ENCODE assay signal across 21 cellular contexts in the genomic region with DNA sequence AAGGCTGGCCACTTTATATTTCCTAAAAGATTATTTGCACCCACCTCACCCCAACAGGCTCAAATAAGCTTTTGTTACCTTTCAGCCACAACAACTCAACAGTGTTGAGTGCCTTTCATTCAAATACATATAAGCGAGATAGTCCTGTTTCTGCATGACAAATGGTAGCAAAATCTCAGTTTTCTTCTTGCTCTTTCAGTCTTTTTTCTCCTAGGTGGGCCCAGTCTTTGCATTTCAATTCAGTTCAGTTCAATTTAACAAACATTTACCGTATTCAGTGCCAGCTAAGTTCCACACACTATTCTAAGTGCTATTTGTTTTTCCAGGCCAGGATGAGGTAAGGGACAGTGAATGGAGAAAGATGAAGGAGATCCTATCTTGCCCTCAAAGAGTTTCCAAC.
"Had no signal": no experiment of that assay in that cellular context is flagged by ENCODE, and none has a peak within 500 bp of the region (broad histone marks: within the 10 kb centered on the region; RNA-seq: fewer than 3 reads in every experiment).

No MANE protein-coding gene starts in this region.

- H3K27ac Mint-ChIP-seq: memory B cell; natural killer cell treated with Interleukin-12 subunit alpha and Interleukin-12 subunit beta and Interleukin-15 and Interleukin-18, amount 100 ng/mL, for 72 hours; progenitor cell of endocrine pancreas; type B pancreatic cell had no signal

- H3K4me1 ChIP-seq: gastrocnemius medialis, lower lobe of right lung, pancreas, uterus had no signal

- H3K27me3 Mint-ChIP-seq: memory B cell; natural killer cell treated with Interleukin-12 subunit alpha and Interleukin-12 subunit beta and Interleukin-15 and Interleukin-18, amount 100 ng/mL, for 72 hours had no signal

- H3K27me3 ChIP-seq: dorsolateral prefrontal cortex, gastrocnemius medialis, heart right ventricle, pancreas, uterus had no signal

- DNase-seq: cortex of kidney; dorsolateral prefrontal cortex; effector CD8-positive, alpha-beta T cell; gastrocnemius medialis; heart right ventricle; islet precursor cell; left ventricle myocardium inferior; lower lobe of right lung; midbrain; occipital lobe; pancreas; right cardiac atrium; small intestine; stimulated activated CD4-positive, alpha-beta T cell treated with anti-CD3 and anti-CD28 coated beads, Interleukin-12 subunit alpha, Interleukin-12 subunit beta, amount 100 ng/mL, for 4 hours; stimulated activated CD4-positive, alpha-beta T cell treated with anti-CD3 and anti-CD28 coated beads, Interleukin-2, amount 100 ng/mL, for 48 hours; stimulated activated naive CD4-positive, alpha-beta T cell treated with Interleukin-2 at 50 U/mL for 16 hours; uterus had no signal

- H3K36me3 ChIP-seq: gastrocnemius medialis, heart right ventricle, left ventricle myocardium inferior, lower lobe of right lung, pancreas, uterus had no signal

- H3K27ac ChIP-seq: dorsolateral prefrontal cortex, gastrocnemius medialis, heart right ventricle, left ventricle myocardium inferior, lower lobe of right lung, pancreas, uterus had no signal

- H3K4me1 Mint-ChIP-seq: memory B cell had no signal

- H3K4me3 ChIP-seq: dorsolateral prefrontal cortex, gastrocnemius medialis, heart right ventricle, left ventricle myocardium inferior, lower lobe of right lung, pancreas, uterus had no signal

- ATAC-seq: gastrocnemius medialis; heart right ventricle; lower lobe of right lung; natural killer cell treated with Interleukin-12 subunit alpha and Interleukin-12 subunit beta and Interleukin-15 and Interleukin-18, amount 100 ng/mL, for 72 hours; pancreas; right cardiac atrium had no signal

- H3K9me3 ChIP-seq: gastrocnemius medialis, pancreas had no signal

- FAIRE-seq: pancreas, small intestine had no signal

- H3K4me3 Mint-ChIP-seq: memory B cell; natural killer cell treated with Interleukin-12 subunit alpha and Interleukin-12 subunit beta and Interleukin-15 and Interleukin-18, amount 100 ng/mL, for 72 hours; type B pancreatic cell had no signal
